ENCODE assay signal across 25 cellular contexts in genomic region chr13:110434629-110435028, GRCh38.
A peak's percentile ranks its signal among the peaks of the same experiment; 100 is the strongest.
DNase-seq lines count a peak whose midpoint lies in the region; ATAC-seq, FAIRE-seq and TF ChIP-seq lines count a peak whose summit lies in the region.
"Had no signal": no experiment of that assay in that cellular context is flagged by ENCODE, and none has a peak within 500 bp of the region (broad histone marks: within the 10 kb centered on the region; RNA-seq: fewer than 3 reads in every experiment).

No MANE protein-coding gene starts in this region.

- no peak overlapping the region for H2AFZ ChIP-seq in HepG2 (ENCODE audit: low read length)
- H2AFZ ChIP-seq: GM23338 had no signal

- no peak for ATAC-seq in HepG2
- no peak for ATAC-seq in right lobe of liver
- ATAC-seq in gastrocnemius medialis = no peak
- ATAC-seq in activated T-cell treated with anti-CD3 and anti-CD28 coated beads, Interleukin-2, amount 50 U/mL, for 72 hours (replicated peaks in 1 of 2) = no peak
- ATAC-seq in GM18519 (IDR thresholded peaks at IDR 0.05; ENCODE audit: low FRiP score, unreplicated experiment) = no peak
- ATAC-seq: A549, GM23338, HCT116 had no signal

- H3K4me3 ChIP-seq in HepG2 (replicated peaks in 1 of 3; ENCODE audit: insufficient read depth in 1 of 3, low read depth in 2 of 3, low read length in 3 of 3) = no peak overlapping the region
- H3K4me3 ChIP-seq in right lobe of liver = no peak overlapping the region
- no peak overlapping the region for H3K4me3 ChIP-seq in gastrocnemius medialis
- H3K4me3 ChIP-seq: A549, GM23338 had no signal

- TF ChIP-seq POLR2A in HepG2 (IDR thresholded peaks at IDR 0.05; ENCODE audit: insufficient read depth in 1 of 2, low read depth in 2 of 2, low read length in 2 of 2) (no peak), right lobe of liver (IDR thresholded peaks at IDR 0.05) (no peak), gastrocnemius medialis (IDR thresholded peaks at IDR 0.05) (no peak)

- DNase-seq in HepG2 (ENCODE audit: low spot score) (no peak), right lobe of liver (no peak), neural crest cell (ENCODE audit: low read depth, low spot score) (no peak), gastrocnemius medialis (no peak), DMS 273 (lab: John Stamatoyannopoulos, UW; ENCODE audit: unreplicated experiment) (no peak)
- DNase-seq in activated T-cell treated with anti-CD3 and anti-CD28 coated beads, Interleukin-2, amount 50 U/mL, for 72 hours = no peak
- DNase-seq: AML-193; Caco-2; CD4-positive, alpha-beta T cell; DMS153; DMS79; GDM1; H7; HFFc6 had no signal

- no peaks in the 10 kb centered on the region for H3K79me2 ChIP-seq in HepG2 (ENCODE audit: insufficient read depth, low read length)

- TF ChIP-seq CTCF in HepG2 (CRISPR knock-in tag; IDR thresholded peaks at IDR 0.05) = no peak
- no peak for TF ChIP-seq CTCF in right lobe of liver (IDR thresholded peaks at IDR 0.05)
- TF ChIP-seq CTCF in neural crest cell (conservative IDR thresholded peaks at IDR 0.05) = no peak
- TF ChIP-seq CTCF in gastrocnemius medialis (IDR thresholded peaks at IDR 0.05 in 4 of 5, conservative IDR thresholded peaks at IDR 0.05 in 1 of 5) = no peak

- no peaks in the 10 kb centered on the region for H3K27me3 Mint-ChIP-seq in neural crest cell (ENCODE audit: low read depth)
- H3K27me3 Mint-ChIP-seq in activated T-cell treated with anti-CD3 and anti-CD28 coated beads, Interleukin-2, amount 50 U/mL, for 72 hours (ENCODE audit: low read depth) = peaks cover 62% of the 10 kb centered on the region

- peak overlapping the region; percentile 81 for H3K27ac Mint-ChIP-seq in neural crest cell (ENCODE audit: unreplicated experiment)
- H3K27ac Mint-ChIP-seq in activated T-cell treated with anti-CD3 and anti-CD28 coated beads, Interleukin-2, amount 50 U/mL, for 72 hours = no peak overlapping the region
- H3K27ac Mint-ChIP-seq: CD4-positive, alpha-beta T cell; GM23338; HFFc6; IgD-negative memory B cell had no signal

- no peaks in the 10 kb centered on the region for H3K4me1 Mint-ChIP-seq in neural crest cell
- no peaks in the 10 kb centered on the region for H3K4me1 Mint-ChIP-seq in activated T-cell treated with anti-CD3 and anti-CD28 coated beads, Interleukin-2, amount 50 U/mL, for 72 hours (ENCODE audit: low read depth)

- H3K4me2 ChIP-seq in HepG2 (ENCODE audit: low read depth, low read length) = no peak overlapping the region
- H3K4me2 ChIP-seq: A549, GM23338 had no signal

- H3K27me3 ChIP-seq in HepG2 (ENCODE audit: control insufficient read depth in 1 of 2, insufficient read depth in 2 of 2, low read length in 2 of 2) (peaks cover 7 to 60% of the 10 kb centered on the region in 2 experiments; a peak in 4 of 5 replicates), right lobe of liver (no peaks in the 10 kb centered on the region), gastrocnemius medialis (no peaks in the 10 kb centered on the region)

- intact Hi-C loops in HepG2 (cut with micrococcal nuclease; ENCODE audit: unreplicated experiment) = no loop called here
- intact Hi-C loops in right lobe of liver (cut with DNase I) = no loop called here
- intact Hi-C loops in gastrocnemius medialis (cut with DNase I; ENCODE audit: low total_unique reads) = no loop called here

- no peaks in the 10 kb centered on the region for H3K9me3 Mint-ChIP-seq in neural crest cell
- H3K9me3 Mint-ChIP-seq in activated T-cell treated with anti-CD3 and anti-CD28 coated beads, Interleukin-2, amount 50 U/mL, for 72 hours = no peaks in the 10 kb centered on the region
- H3K9me3 Mint-ChIP-seq: CD4-positive, alpha-beta T cell; GM23338; HFFc6; IgD-negative memory B cell had no signal

- no peaks in the 10 kb centered on the region for H4K20me1 ChIP-seq in HepG2 (ENCODE audit: insufficient read depth, low read length)

- H3K27ac ChIP-seq in HepG2 (ENCODE audit: extremely low read length, insufficient read depth, low read length) (no peak overlapping the region), right lobe of liver (no peak overlapping the region), gastrocnemius medialis (peak overlapping the region in 3 of 4 donors; percentile 9 to 56 (median 24))
- H3K27ac ChIP-seq: 22Rv1, A549, C4-2B had no signal

- no TSS peak for BruUV-seq in HepG2 (replicated peaks; lab: Mats Ljungman, UMichigan)

- 47% methylated on average over 6 of the region's 9 CpGs for WGBS in HepG2 (ENCODE audit: low lambda C conversion rate)
- WGBS in right lobe of liver (ENCODE audit: insufficient coverage, low coverage, low lambda C conversion rate, missing lambda C conversion rate) = 72% methylated on average over 2 of the region's 9 CpGs

- no peak overlapping the region for H3K9ac ChIP-seq in HepG2 (ENCODE audit: insufficient read depth, low read depth, low read length)

- no peaks in the 10 kb centered on the region for H3K9me3 ChIP-seq in HepG2 (ENCODE audit: low read length)
- no peaks in the 10 kb centered on the region for H3K9me3 ChIP-seq in right lobe of liver
- no peaks in the 10 kb centered on the region for H3K9me3 ChIP-seq in gastrocnemius medialis
- H3K9me3 ChIP-seq: A549, Caco-2 had no signal

- no peak for FAIRE-seq in HepG2 (lab: Jason Lieb, UNC)
- FAIRE-seq: A549, D721Med, GM12892, GM18507, HTR-8/SVneo had no signal

- CTCF ChIA-PET in HepG2 (lab: Yijun Ruan, JAX; ENCODE audit: low intra/inter-chr PET ratio, low total read pairs) = no interaction called here

- in situ Hi-C loops in HepG2 (cut with HindIII; ENCODE audit: extremely low pct_ligation_motif_present, low pct_unique_long_range_greater_than_20kb) (no loop called here), gastrocnemius medialis (cut with MboI; ENCODE audit: low sequenced_read_pairs in 4 of 4) (no loop called here)

- H3K4me1 ChIP-seq in HepG2 (ENCODE audit: insufficient read depth, low read length) (no peaks in the 10 kb centered on the region), right lobe of liver (no peaks in the 10 kb centered on the region), gastrocnemius medialis (peaks cover 13 to 50% of the 10 kb centered on the region in 2 donors)
- H3K4me1 ChIP-seq: A549, Caco-2 had no signal

- peaks cover 19% of the 10 kb centered on the region for H3K36me3 Mint-ChIP-seq in neural crest cell (ENCODE audit: low read depth)
- peaks cover 0 to 2% of the 10 kb centered on the region in 2 donors for H3K36me3 Mint-ChIP-seq in activated T-cell treated with anti-CD3 and anti-CD28 coated beads, Interleukin-2, amount 50 U/mL, for 72 hours (ENCODE audit: insufficient read depth in 2 of 2)

- POLR2A ChIA-PET in HepG2 (lab: Yijun Ruan, JAX) = no interaction called here

- no peaks in the 10 kb centered on the region for H3K36me3 ChIP-seq in HepG2 (replicated peaks in 1 of 2; ENCODE audit: control insufficient read depth in 1 of 2, insufficient read depth in 2 of 2, low read length in 2 of 2)
- peaks cover 0 to 5% (median 0%) of the 10 kb centered on the region in 4 donors for H3K36me3 ChIP-seq in right lobe of liver
- H3K36me3 ChIP-seq in gastrocnemius medialis = no peaks in the 10 kb centered on the region

- no peak for TF ChIP-seq RAD21 in HepG2 (CRISPR knock-in tag; IDR thresholded peaks at IDR 0.05)

- H3K4me3 Mint-ChIP-seq in neural crest cell = no peak overlapping the region
- no peak overlapping the region for H3K4me3 Mint-ChIP-seq in activated T-cell treated with anti-CD3 and anti-CD28 coated beads, Interleukin-2, amount 50 U/mL, for 72 hours
- H3K4me3 Mint-ChIP-seq: CD4-positive, alpha-beta T cell; GM23338; HFFc6; IgD-negative memory B cell had no signal

- TF ChIP-seq EP300 in HepG2 (IDR thresholded peaks at IDR 0.05; ENCODE audit: low read depth in 2 of 2, low read length in 2 of 2) = no peak
- no peak for TF ChIP-seq EP300 in HepG2 (CRISPR knock-in tag; IDR thresholded peaks at IDR 0.05; ENCODE audit: borderline replicate concordance)

TF ChIP-seq in HepG2, 621 proteins besides CTCF, POLR2A, EP300 and RAD21:
- TF ChIP-seq GTF2F1 (IDR thresholded peaks at IDR 0.05; ENCODE audit: low read length) (no peak), MNT (IDR thresholded peaks at IDR 0.05) (peak; percentile 39; the same call in 1 of the 2 replicates)
TF ChIP-seq in HepG2: peak in this region for 1.

Comparison
In these comparisons a context has a peak if more than half of its experiments do, and no peak if none do; other contexts are left out.
1. H3K27ac ChIP-seq: peak in gastrocnemius medialis (3 of 4); none in HepG2 (single experiment) and right lobe of liver (0 of 3).